Comparison of ENCODE assay signal across 29 cellular contexts in the genomic region with DNA sequence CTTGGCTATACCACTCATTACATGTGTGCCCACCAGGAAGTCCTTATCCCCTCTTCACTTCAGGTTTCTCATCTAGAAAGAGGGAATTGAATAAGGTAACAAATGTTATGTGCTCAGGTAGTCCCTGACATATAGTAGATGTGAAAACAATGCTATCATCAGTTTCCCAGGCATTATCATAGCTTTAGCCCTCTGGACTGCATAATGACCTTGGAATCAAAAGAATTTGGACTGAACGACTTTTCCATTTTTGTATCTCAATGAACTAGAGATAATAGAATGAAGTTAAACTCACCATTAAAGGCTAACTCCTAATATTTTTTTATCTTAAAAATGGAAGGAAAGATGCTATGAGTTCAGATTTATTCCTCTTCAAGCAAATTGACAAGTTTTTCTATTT.
"Had no signal": no experiment of that assay in that cellular context is flagged by ENCODE, and none has a peak within 500 bp of the region (broad histone marks: within the 10 kb centered on the region; RNA-seq: fewer than 3 reads in every experiment).

No MANE protein-coding gene starts in this region.

- H3K27me3 ChIP-seq: ascending aorta, cardiac muscle cell had no signal

- DNase-seq: activated B cell treated with CpG ODN at 0.5 μM for 24 hours; activated CD4-positive, alpha-beta memory T cell treated with anti-CD3 and anti-CD28 coated beads for 36 hours; activated CD4-positive, alpha-beta T cell treated with anti-CD3 and anti-CD28 coated beads for 4 hours; activated CD4-positive, alpha-beta T cell treated with anti-CD3 and anti-CD28 coated beads, Interleukin-2, amount 10 ng/mL, durations not matched to agents 24 days and 14 days; activated CD4-positive, alpha-beta T cell treated with anti-CD3 and anti-CD28 coated beads, Interleukin-2, amount 50 U/mL, for 1 hour; activated CD4-positive, alpha-beta T cell treated with anti-CD3 and anti-CD28 coated beads, Interleukin-2, amount 50 U/mL, for 4 hours; activated CD4-positive, CD25-positive, alpha-beta regulatory T cell treated with anti-CD3 and anti-CD28 coated beads, Interleukin-2, amount 50 U/mL, for 72 hours; activated CD8-positive, alpha-beta memory T cell treated with anti-CD3 and anti-CD28 coated beads, Interleukin-2, amount 50 U/mL, for 4 hours; activated CD8-positive, alpha-beta T cell treated with anti-CD3 and anti-CD28 coated beads for 36 hours; activated effector memory CD4-positive, alpha-beta T cell treated with anti-CD3 and anti-CD28 coated beads, Interleukin-2, amount 50 U/mL, for 16 hours; activated gamma-delta T cell treated with Interleukin-2 at 50 U/mL for 16 hours; activated naive CD4-positive, alpha-beta T cell; activated naive CD4-positive, alpha-beta T cell treated with anti-CD3 and anti-CD28 coated beads for 36 hours; activated naive CD4-positive, alpha-beta T cell treated with anti-CD3 and anti-CD28 coated beads, Interleukin-2, amount 50 U/mL, for 16 hours; activated naive CD8-positive, alpha-beta T cell treated with anti-CD3 and anti-CD28 coated beads for 36 hours; activated T-cell treated with anti-CD3 and anti-CD28 coated beads for 4 hours; activated T-cell treated with anti-CD3 and anti-CD28 coated beads, Interleukin-2, amount 50 U/mL, for 1 hour; activated T-cell treated with anti-CD3 and anti-CD28 coated beads, Interleukin-2, amount 50 U/mL, for 4 hours; activated T-cell treated with anti-CD3 and anti-CD28 coated beads, Interleukin-2, amount 50 U/mL, for 72 hours; amygdala; anterior cingulate cortex; T-helper 1 cell; T-helper 2 cell; T-helper 9 cell had no signal

- H3K27ac ChIP-seq: ascending aorta, cardiac muscle cell, VCaP had no signal

- ATAC-seq: activated CD8-positive, alpha-beta T cell treated with anti-CD3 and anti-CD28 coated beads for 36 hours; activated naive CD4-positive, alpha-beta T cell treated with anti-CD3 and anti-CD28 coated beads, Interleukin-2, amount 50 U/mL, for 72 hours; activated T-cell treated with anti-CD3 and anti-CD28 coated beads, Interleukin-2, amount 50 U/mL, for 4 hours; activated T-cell treated with anti-CD3 and anti-CD28 coated beads, Interleukin-2, amount 50 U/mL, for 72 hours; activated T-helper 17 cell treated with anti-CD3 and anti-CD28 coated beads, Interleukin-2, amount 50 U/mL, for 72 hours had no signal

- H3K9me3 ChIP-seq: ascending aorta had no signal

- H3K4me3 ChIP-seq: ascending aorta, cardiac muscle cell had no signal

- H3K4me1 ChIP-seq: ascending aorta had no signal

- H3K36me3 ChIP-seq: ascending aorta, cardiac muscle cell had no signal
